In genomic region chr2:17995594-17995993, GRCh38 we compare ENCODE assay signal across 27 cellular contexts.
"Had no signal": no experiment of that assay in that cellular context is flagged by ENCODE, and none has a peak within 500 bp of the region (broad histone marks: within the 10 kb centered on the region; RNA-seq: fewer than 3 reads in every experiment).

No MANE protein-coding gene starts in this region.

- H3K9ac ChIP-seq: neural progenitor cell had no signal

- ATAC-seq: activated CD8-positive, alpha-beta memory T cell treated with anti-CD3 and anti-CD28 coated beads, Interleukin-2, amount 10 ng/mL, durations not matched to agents 7 days and 5 days; activated CD8-positive, alpha-beta T cell treated with anti-CD3 and anti-CD28 coated beads, Interleukin-2, amount 10 ng/mL, durations not matched to agents 7 days and 5 days; body of pancreas; left lung; lower lobe of right lung; natural killer cell; T-helper 17 cell had no signal

- H3K9me3 ChIP-seq: body of pancreas, colonic mucosa had no signal

- H3K36me3 ChIP-seq: adrenal gland, cardiac muscle cell, colonic mucosa, left lung, lower lobe of right lung, neural progenitor cell, right atrium auricular region, suprapubic skin, tibial nerve, uterus had no signal

- H3K27me3 ChIP-seq: adrenal gland, body of pancreas, cardiac muscle cell, colonic mucosa, left lung, neural progenitor cell, right atrium auricular region, suprapubic skin, tibial nerve, uterus had no signal

- H3K4me1 ChIP-seq: adrenal gland, body of pancreas, colonic mucosa, left lung, lower lobe of right lung, neural progenitor cell, right atrium auricular region, suprapubic skin, tibial nerve, uterus had no signal

- H2AFZ ChIP-seq: neural progenitor cell had no signal

- H3K27ac Mint-ChIP-seq: activated CD8-positive, alpha-beta memory T cell treated with anti-CD3 and anti-CD28 coated beads, Interleukin-2, amount 10 ng/mL, durations not matched to agents 7 days and 5 days; activated CD8-positive, alpha-beta T cell treated with anti-CD3 and anti-CD28 coated beads, Interleukin-2, amount 10 ng/mL, durations not matched to agents 7 days and 5 days; activated naive CD4-positive, alpha-beta T cell treated with anti-CD3 and anti-CD28 coated beads for 36 hours; activated naive CD8-positive, alpha-beta T cell treated with anti-CD3 and anti-CD28 coated beads for 36 hours; natural killer cell; neural progenitor cell; T-helper 17 cell had no signal

- H3K4me1 Mint-ChIP-seq: activated CD8-positive, alpha-beta memory T cell treated with anti-CD3 and anti-CD28 coated beads, Interleukin-2, amount 10 ng/mL, durations not matched to agents 7 days and 5 days; activated naive CD8-positive, alpha-beta T cell treated with anti-CD3 and anti-CD28 coated beads for 36 hours; natural killer cell; T-helper 17 cell had no signal

- H3K4me2 ChIP-seq: neural progenitor cell had no signal

- H3K27ac ChIP-seq: adrenal gland, body of pancreas, cardiac muscle cell, colonic mucosa, left lung, lower lobe of right lung, neural progenitor cell, right atrium auricular region, suprapubic skin, tibial nerve, uterus had no signal

- H3K4me3 ChIP-seq: adrenal gland, body of pancreas, cardiac muscle cell, colonic mucosa, left lung, lower lobe of right lung, neural progenitor cell, right atrium auricular region, suprapubic skin, tibial nerve, uterus had no signal

- H3K36me3 Mint-ChIP-seq: activated CD8-positive, alpha-beta memory T cell treated with anti-CD3 and anti-CD28 coated beads, Interleukin-2, amount 10 ng/mL, durations not matched to agents 7 days and 5 days; neural progenitor cell had no signal

- H3K27me3 Mint-ChIP-seq: activated CD8-positive, alpha-beta memory T cell treated with anti-CD3 and anti-CD28 coated beads, Interleukin-2, amount 10 ng/mL, durations not matched to agents 7 days and 5 days; T-helper 17 cell had no signal

- H3K4me3 Mint-ChIP-seq: activated CD8-positive, alpha-beta memory T cell treated with anti-CD3 and anti-CD28 coated beads, Interleukin-2, amount 10 ng/mL, durations not matched to agents 7 days and 5 days; activated CD8-positive, alpha-beta T cell treated with anti-CD3 and anti-CD28 coated beads, Interleukin-2, amount 10 ng/mL, durations not matched to agents 7 days and 5 days; activated naive CD4-positive, alpha-beta T cell treated with anti-CD3 and anti-CD28 coated beads for 36 hours; activated naive CD8-positive, alpha-beta T cell treated with anti-CD3 and anti-CD28 coated beads for 36 hours; natural killer cell; neural progenitor cell; T-helper 17 cell had no signal

- DNase-seq: activated CD4-positive, alpha-beta T cell treated with anti-CD3 and anti-CD28 coated beads, Interleukin-2, amount 50 U/mL, for 1 hour; activated CD8-positive, alpha-beta memory T cell treated with anti-CD3 and anti-CD28 coated beads, Interleukin-2, amount 10 ng/mL, durations not matched to agents 7 days and 5 days; activated CD8-positive, alpha-beta T cell treated with anti-CD3 and anti-CD28 coated beads, Interleukin-2, amount 10 ng/mL, durations not matched to agents 7 days and 5 days; activated naive CD4-positive, alpha-beta T cell treated with anti-CD3 and anti-CD28 coated beads for 36 hours; activated naive CD8-positive, alpha-beta T cell treated with anti-CD3 and anti-CD28 coated beads for 36 hours; activated T-cell treated with anti-CD3 and anti-CD28 coated beads, Interleukin-2, amount 50 U/mL, for 48 hours; adrenal gland; aorta; body of pancreas; cerebellar nuclear complex; colonic mucosa; effector CD8-positive, alpha-beta T cell; left lung; lower lobe of right lung; mesendoderm; natural killer cell; stimulated activated CD4-positive, alpha-beta T cell treated with anti-CD3 and anti-CD28 coated beads, Interleukin-15, amount 100 ng/mL, for 24 hours; stimulated activated CD4-positive, alpha-beta T cell treated with anti-CD3 and anti-CD28 coated beads, Interleukin-2, amount 100 ng/mL, for 24 hours; stimulated activated naive CD4-positive, alpha-beta T cell; T-helper 17 cell; T1000; uterus had no signal
